1 cellular context compared by ENCODE assay signal in the genomic region with DNA sequence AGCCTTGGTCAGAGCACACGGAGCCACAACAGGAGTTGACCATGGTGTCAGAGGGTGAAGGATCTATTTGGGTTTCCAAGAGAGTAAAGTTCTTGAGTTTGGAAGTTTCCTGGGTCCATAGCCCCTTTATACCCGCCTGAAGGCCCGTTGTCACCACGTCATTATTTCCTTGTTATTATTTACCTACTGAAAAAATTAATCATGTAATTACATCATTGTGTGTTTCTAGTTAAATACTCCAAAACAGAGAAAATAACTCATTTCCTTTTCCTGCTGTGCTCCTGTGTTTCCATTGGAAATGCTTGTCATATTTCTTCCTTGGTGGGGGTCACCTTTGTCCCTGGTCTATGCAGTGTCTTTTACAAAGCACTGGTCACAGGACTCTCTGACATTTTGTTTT.
TF ChIP-seq lines count a peak whose summit lies in the region.

A gene (minus strand): TSS at position 101 of the 400 bp plus-strand sequence. CDS start 58 bp downstream, at position 43.

TF ChIP-seq in A549, 52 proteins besides CTCF, POLR2A, EP300 and RAD21 (continued from another document):
- TF ChIP-seq, protein P1, sequence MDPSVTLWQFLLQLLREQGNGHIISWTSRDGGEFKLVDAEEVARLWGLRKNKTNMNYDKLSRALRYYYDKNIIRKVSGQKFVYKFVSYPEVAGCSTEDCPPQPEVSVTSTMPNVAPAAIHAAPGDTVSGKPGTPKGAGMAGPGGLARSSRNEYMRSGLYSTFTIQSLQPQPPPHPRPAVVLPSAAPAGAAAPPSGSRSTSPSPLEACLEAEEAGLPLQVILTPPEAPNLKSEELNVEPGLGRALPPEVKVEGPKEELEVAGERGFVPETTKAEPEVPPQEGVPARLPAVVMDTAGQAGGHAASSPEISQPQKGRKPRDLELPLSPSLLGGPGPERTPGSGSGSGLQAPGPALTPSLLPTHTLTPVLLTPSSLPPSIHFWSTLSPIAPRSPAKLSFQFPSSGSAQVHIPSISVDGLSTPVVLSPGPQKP (IDR thresholded peaks at IDR 0.05; ENCODE audit: low read depth, low read length), result no peak
- TF ChIP-seq FOXS1 (CRISPR knock-in tag; IDR thresholded peaks at IDR 0.05) (no peak), JUN (IDR thresholded peaks at IDR 0.05) (no peak), ESRRA (IDR thresholded peaks at IDR 0.05; ENCODE audit: borderline replicate concordance, low read length) (no peak), FOSB (CRISPR knock-in tag; IDR thresholded peaks at IDR 0.05) (no peak), HOXB5 (CRISPR knock-in tag; IDR thresholded peaks at IDR 0.05) (no peak)
- TF ChIP-seq, protein P2, sequence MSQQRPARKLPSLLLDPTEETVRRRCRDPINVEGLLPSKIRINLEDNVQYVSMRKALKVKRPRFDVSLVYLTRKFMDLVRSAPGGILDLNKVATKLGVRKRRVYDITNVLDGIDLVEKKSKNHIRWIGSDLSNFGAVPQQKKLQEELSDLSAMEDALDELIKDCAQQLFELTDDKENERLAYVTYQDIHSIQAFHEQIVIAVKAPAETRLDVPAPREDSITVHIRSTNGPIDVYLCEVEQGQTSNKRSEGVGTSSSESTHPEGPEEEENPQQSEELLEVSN (IDR thresholded peaks at IDR 0.05; ENCODE audit: borderline replicate concordance, low read depth), result no peak
